In the genomic region with DNA sequence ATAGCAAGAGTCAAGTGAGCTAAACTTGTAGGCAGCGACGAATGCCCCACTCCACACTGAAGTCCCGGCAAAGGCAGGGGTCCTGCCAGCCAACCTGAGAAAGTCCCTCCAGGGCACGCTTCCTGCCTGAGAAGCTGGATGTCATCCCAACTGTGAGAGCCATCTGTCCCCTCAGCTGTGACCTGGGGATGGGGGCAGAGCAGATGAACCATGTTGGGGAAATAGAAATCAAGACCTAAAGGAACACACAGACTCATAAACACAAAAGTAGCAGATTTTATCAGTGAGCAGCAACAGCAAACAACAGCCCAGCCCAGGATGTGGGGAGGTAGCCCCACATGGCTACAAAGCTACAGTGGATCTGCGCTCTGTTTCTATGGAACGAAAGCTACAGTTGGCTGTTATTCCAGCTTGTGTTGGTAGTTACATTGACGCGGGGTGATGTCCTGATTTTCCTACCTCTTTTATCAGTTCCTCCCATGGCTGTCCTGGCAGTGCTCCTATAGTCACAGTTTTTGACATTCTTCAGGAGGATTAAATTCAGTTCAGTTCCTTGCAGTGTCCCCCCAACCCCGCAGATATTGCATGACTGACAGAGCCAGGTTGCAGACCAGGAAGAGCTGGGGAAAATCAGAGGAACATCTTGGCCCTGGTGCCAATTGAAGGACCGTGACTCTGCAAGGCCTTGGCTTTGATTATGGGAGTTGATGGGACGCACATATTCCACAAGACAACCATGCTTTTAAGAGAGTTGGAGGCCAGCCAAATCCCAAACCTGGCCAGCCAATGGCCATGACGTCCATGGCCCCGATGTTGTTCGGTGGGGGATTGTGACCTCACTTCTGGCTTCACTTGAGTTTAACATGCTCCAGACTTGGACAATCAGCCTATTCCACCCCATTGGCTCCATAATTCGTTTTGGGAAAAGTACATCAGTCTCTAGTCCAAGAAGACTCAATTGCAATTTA, we compare ENCODE assay signal across 1 cellular context.
A peak's percentile ranks its signal among the peaks of the same experiment; 100 is the strongest.
TF ChIP-seq lines count a peak whose summit lies in the region.

No MANE protein-coding gene starts in this region.

TF ChIP-seq in K562, 482 proteins besides CTCF, POLR2A, EP300 and RAD21:
- no peak for TF ChIP-seq NUFIP1 (IDR thresholded peaks at IDR 0.05; ENCODE audit: partially characterized antibody)
- peak; percentile 52 for TF ChIP-seq NFIC (IDR thresholded peaks at IDR 0.05)
